1 cellular context compared by ENCODE assay signal in genomic region chr16:53036711-53037110, GRCh38. TPM values are rescaled to one million over a fixed set of nuclear protein-coding genes. Genes with fewer than 3 reads are reported as not detected.
"Had no signal": no experiment of that assay in that cellular context is flagged by ENCODE, and none has a peak within 500 bp of the region (broad histone marks: within the 10 kb centered on the region; RNA-seq: fewer than 3 reads in every experiment).

No MANE protein-coding gene starts in this region.

RNA-seq across cellular contexts. Expression of gene CHD9NB, which starts 16.0 kb away (rescaled TPM):
- polyA plus RNA-seq: immature natural killer cell had no signal
